Comparison of ENCODE assay signal across 1 cellular context in the genomic region with DNA sequence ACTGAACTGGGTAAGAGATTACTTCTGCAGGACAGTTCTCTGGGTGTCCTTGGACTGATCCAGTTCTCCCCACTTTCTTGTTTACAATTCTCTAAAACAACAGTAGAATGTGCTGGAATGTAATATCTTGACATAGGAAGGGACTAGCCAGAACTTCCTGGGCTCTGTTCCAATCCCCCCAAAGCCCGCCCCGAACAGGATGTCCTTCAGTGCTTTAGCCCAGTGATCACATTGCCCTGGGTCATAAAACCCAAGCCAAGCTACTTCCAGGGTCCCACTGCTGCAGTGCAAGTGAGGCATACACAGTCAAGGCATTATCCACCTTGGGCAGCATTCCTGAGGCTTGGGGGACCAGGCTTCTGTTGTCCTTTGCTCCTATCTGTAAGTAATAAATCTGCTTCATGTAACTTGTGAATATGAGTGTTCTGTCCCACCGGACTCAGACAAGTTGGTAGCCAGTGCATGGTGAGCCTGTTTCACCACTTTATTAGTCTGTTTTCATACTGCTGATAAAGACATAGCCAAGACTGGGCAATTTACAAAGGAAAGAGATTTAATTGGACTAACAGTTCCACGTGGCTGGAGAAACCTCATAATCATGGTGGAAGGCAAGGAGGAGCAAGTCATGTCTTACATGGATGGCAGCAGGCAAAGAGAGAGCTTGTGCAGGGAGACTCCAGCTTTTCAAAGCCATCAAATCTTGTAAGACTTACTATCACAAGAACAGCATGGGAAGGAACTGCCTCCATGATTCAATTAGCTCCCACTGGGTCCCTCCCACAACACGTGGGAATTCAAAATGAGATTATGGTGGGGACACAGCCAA.
A peak's percentile ranks its signal among the peaks of the same experiment; 100 is the strongest.
TF ChIP-seq lines count a peak whose summit lies in the region.

No MANE protein-coding gene starts in this region.

TF ChIP-seq in HepG2, 621 proteins besides CTCF, POLR2A, EP300 and RAD21 (continued from another document and continues in another):
- TF ChIP-seq, protein P1, sequence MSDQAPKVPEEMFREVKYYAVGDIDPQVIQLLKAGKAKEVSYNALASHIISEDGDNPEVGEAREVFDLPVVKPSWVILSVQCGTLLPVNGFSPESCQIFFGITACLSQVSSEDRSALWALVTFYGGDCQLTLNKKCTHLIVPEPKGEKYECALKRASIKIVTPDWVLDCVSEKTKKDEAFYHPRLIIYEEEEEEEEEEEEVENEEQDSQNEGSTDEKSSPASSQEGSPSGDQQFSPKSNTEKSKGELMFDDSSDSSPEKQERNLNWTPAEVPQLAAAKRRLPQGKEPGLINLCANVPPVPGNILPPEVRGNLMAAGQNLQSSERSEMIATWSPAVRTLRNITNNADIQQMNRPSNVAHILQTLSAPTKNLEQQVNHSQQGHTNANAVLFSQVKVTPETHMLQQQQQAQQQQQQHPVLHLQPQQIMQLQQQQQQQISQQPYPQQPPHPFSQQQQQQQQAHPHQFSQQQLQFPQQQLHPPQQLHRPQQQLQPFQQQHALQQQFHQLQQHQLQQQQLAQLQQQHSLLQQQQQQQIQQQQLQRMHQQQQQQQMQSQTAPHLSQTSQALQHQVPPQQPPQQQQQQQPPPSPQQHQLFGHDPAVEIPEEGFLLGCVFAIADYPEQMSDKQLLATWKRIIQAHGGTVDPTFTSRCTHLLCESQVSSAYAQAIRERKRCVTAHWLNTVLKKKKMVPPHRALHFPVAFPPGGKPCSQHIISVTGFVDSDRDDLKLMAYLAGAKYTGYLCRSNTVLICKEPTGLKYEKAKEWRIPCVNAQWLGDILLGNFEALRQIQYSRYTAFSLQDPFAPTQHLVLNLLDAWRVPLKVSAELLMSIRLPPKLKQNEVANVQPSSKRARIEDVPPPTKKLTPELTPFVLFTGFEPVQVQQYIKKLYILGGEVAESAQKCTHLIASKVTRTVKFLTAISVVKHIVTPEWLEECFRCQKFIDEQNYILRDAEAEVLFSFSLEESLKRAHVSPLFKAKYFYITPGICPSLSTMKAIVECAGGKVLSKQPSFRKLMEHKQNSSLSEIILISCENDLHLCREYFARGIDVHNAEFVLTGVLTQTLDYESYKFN (CRISPR knock-in tag; conservative IDR thresholded peaks at IDR 0.05), result peak; percentile 77
- TF ChIP-seq ZMYM3 (CRISPR knock-in tag; IDR thresholded peaks at IDR 0.05), result no peak
- TF ChIP-seq NFIC (IDR thresholded peaks at IDR 0.05; ENCODE audit: low read length), result no peak
- TF ChIP-seq GATA4 (IDR thresholded peaks at IDR 0.05; ENCODE audit: borderline replicate concordance, low read depth), result no peak
- TF ChIP-seq, protein P2, sequence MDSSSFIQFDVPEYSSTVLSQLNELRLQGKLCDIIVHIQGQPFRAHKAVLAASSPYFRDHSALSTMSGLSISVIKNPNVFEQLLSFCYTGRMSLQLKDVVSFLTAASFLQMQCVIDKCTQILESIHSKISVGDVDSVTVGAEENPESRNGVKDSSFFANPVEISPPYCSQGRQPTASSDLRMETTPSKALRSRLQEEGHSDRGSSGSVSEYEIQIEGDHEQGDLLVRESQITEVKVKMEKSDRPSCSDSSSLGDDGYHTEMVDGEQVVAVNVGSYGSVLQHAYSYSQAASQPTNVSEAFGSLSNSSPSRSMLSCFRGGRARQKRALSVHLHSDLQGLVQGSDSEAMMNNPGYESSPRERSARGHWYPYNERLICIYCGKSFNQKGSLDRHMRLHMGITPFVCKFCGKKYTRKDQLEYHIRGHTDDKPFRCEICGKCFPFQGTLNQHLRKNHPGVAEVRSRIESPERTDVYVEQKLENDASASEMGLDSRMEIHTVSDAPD (CRISPR knock-in tag; IDR thresholded peaks at IDR 0.05), result no peak
- no peak for TF ChIP-seq SCMH1 (CRISPR knock-in tag; IDR thresholded peaks at IDR 0.05; ENCODE audit: borderline replicate concordance)
- TF ChIP-seq ZNF251 (CRISPR knock-in tag; IDR thresholded peaks at IDR 0.05), result no peak
- no peak for TF ChIP-seq U2AF1 (optimal IDR thresholded peaks at IDR 0.05; ENCODE audit: low read depth, low read length)
- TF ChIP-seq ZNF260 (CRISPR knock-in tag; IDR thresholded peaks at IDR 0.05; ENCODE audit: borderline replicate concordance, low read depth), result no peak
- peak; percentile 54; the same call in 1 of the 2 replicates for TF ChIP-seq NCOA2 (CRISPR knock-in tag; IDR thresholded peaks at IDR 0.05)
- TF ChIP-seq ZNF121 (CRISPR knock-in tag; IDR thresholded peaks at IDR 0.05), result no peak
- no peak for TF ChIP-seq ZNF749 (CRISPR knock-in tag; IDR thresholded peaks at IDR 0.05; ENCODE audit: borderline replicate concordance)
- TF ChIP-seq, protein P3, sequence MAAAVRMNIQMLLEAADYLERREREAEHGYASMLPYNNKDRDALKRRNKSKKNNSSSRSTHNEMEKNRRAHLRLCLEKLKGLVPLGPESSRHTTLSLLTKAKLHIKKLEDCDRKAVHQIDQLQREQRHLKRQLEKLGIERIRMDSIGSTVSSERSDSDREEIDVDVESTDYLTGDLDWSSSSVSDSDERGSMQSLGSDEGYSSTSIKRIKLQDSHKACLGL (CRISPR knock-in tag; IDR thresholded peaks at IDR 0.05), result no peak
- no peak for TF ChIP-seq XBP1 (CRISPR knock-in tag; IDR thresholded peaks at IDR 0.05)
- no peak for TF ChIP-seq ATF7-NPFF (CRISPR knock-in tag; IDR thresholded peaks at IDR 0.05; ENCODE audit: low read depth)
- TF ChIP-seq ZNF557 (CRISPR knock-in tag; IDR thresholded peaks at IDR 0.05), result no peak
- TF ChIP-seq ZNF20 (CRISPR knock-in tag; IDR thresholded peaks at IDR 0.05), result no peak
- TF ChIP-seq ZNF607 (CRISPR knock-in tag; IDR thresholded peaks at IDR 0.05; ENCODE audit: borderline replicate concordance), result no peak
- peak; percentile 59; the same call in 1 of the 2 replicates for TF ChIP-seq ZMYM4 (CRISPR knock-in tag; IDR thresholded peaks at IDR 0.05)
- TF ChIP-seq ZNF383 (CRISPR knock-in tag; IDR thresholded peaks at IDR 0.05; ENCODE audit: borderline replicate concordance), result no peak
- no peak for TF ChIP-seq MIXL1 (CRISPR knock-in tag; IDR thresholded peaks at IDR 0.05)
- TF ChIP-seq, protein P4, sequence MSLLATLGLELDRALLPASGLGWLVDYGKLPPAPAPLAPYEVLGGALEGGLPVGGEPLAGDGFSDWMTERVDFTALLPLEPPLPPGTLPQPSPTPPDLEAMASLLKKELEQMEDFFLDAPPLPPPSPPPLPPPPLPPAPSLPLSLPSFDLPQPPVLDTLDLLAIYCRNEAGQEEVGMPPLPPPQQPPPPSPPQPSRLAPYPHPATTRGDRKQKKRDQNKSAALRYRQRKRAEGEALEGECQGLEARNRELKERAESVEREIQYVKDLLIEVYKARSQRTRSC (CRISPR knock-in tag; IDR thresholded peaks at IDR 0.05; ENCODE audit: low read depth), result no peak
- no peak for TF ChIP-seq CCDC6 (CRISPR knock-in tag; IDR thresholded peaks at IDR 0.05)
- peak; percentile 72; the same call in 1 of the 2 replicates for TF ChIP-seq ETV5 (CRISPR knock-in tag; IDR thresholded peaks at IDR 0.05; ENCODE audit: borderline replicate concordance)
- no peak for TF ChIP-seq KDM2A (CRISPR knock-in tag; IDR thresholded peaks at IDR 0.05; ENCODE audit: borderline replicate concordance, low read depth)
- TF ChIP-seq, protein P5, sequence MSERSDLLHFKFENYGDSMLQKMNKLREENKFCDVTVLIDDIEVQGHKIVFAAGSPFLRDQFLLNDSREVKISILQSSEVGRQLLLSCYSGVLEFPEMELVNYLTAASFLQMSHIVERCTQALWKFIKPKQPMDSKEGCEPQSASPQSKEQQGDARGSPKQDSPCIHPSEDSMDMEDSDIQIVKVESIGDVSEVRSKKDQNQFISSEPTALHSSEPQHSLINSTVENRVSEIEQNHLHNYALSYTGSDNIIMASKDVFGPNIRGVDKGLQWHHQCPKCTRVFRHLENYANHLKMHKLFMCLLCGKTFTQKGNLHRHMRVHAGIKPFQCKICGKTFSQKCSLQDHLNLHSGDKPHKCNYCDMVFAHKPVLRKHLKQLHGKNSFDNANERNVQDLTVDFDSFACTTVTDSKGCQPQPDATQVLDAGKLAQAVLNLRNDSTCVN (CRISPR knock-in tag; IDR thresholded peaks at IDR 0.05; ENCODE audit: borderline replicate concordance), result no peak
- TF ChIP-seq SOX13 (IDR thresholded peaks at IDR 0.05), result no peak
- TF ChIP-seq SOX13 (CRISPR knock-in tag; conservative IDR thresholded peaks at IDR 0.05 in 1 of 2, IDR thresholded peaks at IDR 0.05 in 1 of 2), result peak in 1 of 2 experiments; percentile 67; a peak in 2 of 4 replicates
- TF ChIP-seq TEAD3 (CRISPR knock-in tag; optimal IDR thresholded peaks at IDR 0.05; ENCODE audit: borderline replicate concordance), result peak; percentile 97
- TF ChIP-seq, protein P6, sequence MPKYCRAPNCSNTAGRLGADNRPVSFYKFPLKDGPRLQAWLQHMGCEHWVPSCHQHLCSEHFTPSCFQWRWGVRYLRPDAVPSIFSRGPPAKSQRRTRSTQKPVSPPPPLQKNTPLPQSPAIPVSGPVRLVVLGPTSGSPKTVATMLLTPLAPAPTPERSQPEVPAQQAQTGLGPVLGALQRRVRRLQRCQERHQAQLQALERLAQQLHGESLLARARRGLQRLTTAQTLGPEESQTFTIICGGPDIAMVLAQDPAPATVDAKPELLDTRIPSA (CRISPR knock-in tag; IDR thresholded peaks at IDR 0.05; ENCODE audit: borderline replicate concordance), result no peak
- TF ChIP-seq SRSF9 (IDR thresholded peaks at IDR 0.05; ENCODE audit: borderline replicate concordance, insufficient read depth, low read depth, low read length, poor library complexity, severe bottlenecking), result no peak
- no peak for TF ChIP-seq BRCA1 (CRISPR knock-in tag; IDR thresholded peaks at IDR 0.05)
- peak; percentile 95; the same call in 1 of the 2 replicates for TF ChIP-seq ZNF224 (CRISPR knock-in tag; IDR thresholded peaks at IDR 0.05)
- TF ChIP-seq ZNF776 (CRISPR knock-in tag; IDR thresholded peaks at IDR 0.05), result no peak
- TF ChIP-seq ZNF431 (CRISPR knock-in tag; IDR thresholded peaks at IDR 0.05; ENCODE audit: borderline replicate concordance, low read depth), result peak; percentile 100
- no peak for TF ChIP-seq ZNF773 (CRISPR knock-in tag; IDR thresholded peaks at IDR 0.05; ENCODE audit: borderline replicate concordance)
- TF ChIP-seq GTF3A (CRISPR knock-in tag; conservative IDR thresholded peaks at IDR 0.05), result no peak
- no peak for TF ChIP-seq ZZZ3 (CRISPR knock-in tag; IDR thresholded peaks at IDR 0.05; ENCODE audit: borderline replicate concordance)
- TF ChIP-seq STAT5B (CRISPR knock-in tag; IDR thresholded peaks at IDR 0.05), result no peak
- no peak for TF ChIP-seq NONO (IDR thresholded peaks at IDR 0.05)
- no peak for TF ChIP-seq NONO (CRISPR knock-in tag; conservative IDR thresholded peaks at IDR 0.05)
- no peak for TF ChIP-seq SOX6 (IDR thresholded peaks at IDR 0.05)
- peak; percentile 74 for TF ChIP-seq SOX6 (CRISPR knock-in tag; IDR thresholded peaks at IDR 0.05)
- TF ChIP-seq, protein P7, sequence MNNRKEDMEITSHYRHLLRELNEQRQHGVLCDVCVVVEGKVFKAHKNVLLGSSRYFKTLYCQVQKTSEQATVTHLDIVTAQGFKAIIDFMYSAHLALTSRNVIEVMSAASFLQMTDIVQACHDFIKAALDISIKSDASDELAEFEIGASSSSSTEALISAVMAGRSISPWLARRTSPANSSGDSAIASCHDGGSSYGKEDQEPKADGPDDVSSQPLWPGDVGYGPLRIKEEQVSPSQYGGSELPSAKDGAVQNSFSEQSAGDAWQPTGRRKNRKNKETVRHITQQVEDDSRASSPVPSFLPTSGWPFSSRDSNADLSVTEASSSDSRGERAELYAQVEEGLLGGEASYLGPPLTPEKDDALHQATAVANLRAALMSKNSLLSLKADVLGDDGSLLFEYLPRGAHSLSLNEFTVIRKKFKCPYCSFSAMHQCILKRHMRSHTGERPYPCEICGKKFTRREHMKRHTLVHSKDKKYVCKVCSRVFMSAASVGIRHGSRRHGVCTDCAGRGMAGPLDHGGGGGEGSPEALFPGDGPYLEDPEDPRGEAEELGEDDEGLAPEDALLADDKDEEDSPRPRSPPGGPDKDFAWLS (CRISPR knock-in tag; IDR thresholded peaks at IDR 0.05; ENCODE audit: borderline replicate concordance), result no peak
- TF ChIP-seq ZNF75D (CRISPR knock-in tag; IDR thresholded peaks at IDR 0.05; ENCODE audit: borderline replicate concordance), result no peak
- TF ChIP-seq, protein P8, sequence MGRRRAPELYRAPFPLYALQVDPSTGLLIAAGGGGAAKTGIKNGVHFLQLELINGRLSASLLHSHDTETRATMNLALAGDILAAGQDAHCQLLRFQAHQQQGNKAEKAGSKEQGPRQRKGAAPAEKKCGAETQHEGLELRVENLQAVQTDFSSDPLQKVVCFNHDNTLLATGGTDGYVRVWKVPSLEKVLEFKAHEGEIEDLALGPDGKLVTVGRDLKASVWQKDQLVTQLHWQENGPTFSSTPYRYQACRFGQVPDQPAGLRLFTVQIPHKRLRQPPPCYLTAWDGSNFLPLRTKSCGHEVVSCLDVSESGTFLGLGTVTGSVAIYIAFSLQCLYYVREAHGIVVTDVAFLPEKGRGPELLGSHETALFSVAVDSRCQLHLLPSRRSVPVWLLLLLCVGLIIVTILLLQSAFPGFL (CRISPR knock-in tag; IDR thresholded peaks at IDR 0.05), result no peak
- TF ChIP-seq FOXK1 (CRISPR knock-in tag; IDR thresholded peaks at IDR 0.05; ENCODE audit: borderline replicate concordance, low read depth), result peak; percentile 38; the same call in 1 of the 2 replicates
- TF ChIP-seq ZNF446 (CRISPR knock-in tag; IDR thresholded peaks at IDR 0.05), result no peak
- TF ChIP-seq GABPA (IDR thresholded peaks at IDR 0.05; ENCODE audit: low read depth, low read length), result no peak
- TF ChIP-seq GABPA (CRISPR knock-in tag; IDR thresholded peaks at IDR 0.05; ENCODE audit: low read depth), result peak; percentile 58; the same call in 1 of the 2 replicates
- TF ChIP-seq HNRNPH1 (optimal IDR thresholded peaks at IDR 0.05; ENCODE audit: low read depth, low read length), result no peak
- TF ChIP-seq ZNF333 (CRISPR knock-in tag; IDR thresholded peaks at IDR 0.05; ENCODE audit: borderline replicate concordance), result no peak
- no peak for TF ChIP-seq KDM1A (CRISPR knock-in tag; IDR thresholded peaks at IDR 0.05)
- TF ChIP-seq, protein P9, sequence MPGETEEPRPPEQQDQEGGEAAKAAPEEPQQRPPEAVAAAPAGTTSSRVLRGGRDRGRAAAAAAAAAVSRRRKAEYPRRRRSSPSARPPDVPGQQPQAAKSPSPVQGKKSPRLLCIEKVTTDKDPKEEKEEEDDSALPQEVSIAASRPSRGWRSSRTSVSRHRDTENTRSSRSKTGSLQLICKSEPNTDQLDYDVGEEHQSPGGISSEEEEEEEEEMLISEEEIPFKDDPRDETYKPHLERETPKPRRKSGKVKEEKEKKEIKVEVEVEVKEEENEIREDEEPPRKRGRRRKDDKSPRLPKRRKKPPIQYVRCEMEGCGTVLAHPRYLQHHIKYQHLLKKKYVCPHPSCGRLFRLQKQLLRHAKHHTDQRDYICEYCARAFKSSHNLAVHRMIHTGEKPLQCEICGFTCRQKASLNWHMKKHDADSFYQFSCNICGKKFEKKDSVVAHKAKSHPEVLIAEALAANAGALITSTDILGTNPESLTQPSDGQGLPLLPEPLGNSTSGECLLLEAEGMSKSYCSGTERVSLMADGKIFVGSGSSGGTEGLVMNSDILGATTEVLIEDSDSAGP (CRISPR knock-in tag; IDR thresholded peaks at IDR 0.05; ENCODE audit: borderline replicate concordance), result no peak
